ENCODE assay signal across 9 cellular contexts in the genomic region with DNA sequence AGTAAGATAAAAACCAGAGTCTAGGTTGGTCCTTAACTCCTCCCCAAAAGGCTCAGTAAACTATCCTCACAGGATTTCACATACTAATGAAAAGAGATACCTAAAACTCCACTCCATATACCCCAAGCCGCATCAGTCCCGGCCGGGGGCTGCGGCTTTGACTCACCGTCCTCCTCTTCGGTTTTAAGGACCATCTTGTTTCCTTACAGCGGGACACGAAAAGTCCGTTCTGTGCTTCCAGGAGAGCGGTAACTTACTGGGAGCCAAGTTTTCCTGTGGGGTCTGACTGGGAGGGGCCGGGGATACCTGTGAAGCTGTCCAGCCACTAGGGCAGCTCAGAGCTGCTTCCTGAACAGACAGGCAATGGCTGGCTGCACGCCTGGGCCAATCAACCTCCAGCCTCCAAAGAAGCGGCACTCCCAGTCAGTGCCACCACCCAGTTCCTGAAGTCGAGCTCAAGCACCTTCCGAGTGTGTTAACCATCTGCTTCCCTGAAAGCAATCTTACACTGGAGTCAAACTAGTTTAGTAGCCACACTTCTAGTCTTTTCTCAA. TPM values are rescaled to one million over a fixed set of nuclear protein-coding genes. Genes with fewer than 3 reads are reported as not detected.
DNase-seq lines count a peak whose midpoint lies in the region; ATAC-seq and FAIRE-seq lines count a peak whose summit lies in the region.
"Had no signal": no experiment of that assay in that cellular context is flagged by ENCODE, and none has a peak within 500 bp of the region (broad histone marks: within the 10 kb centered on the region; RNA-seq: fewer than 3 reads in every experiment).

No MANE protein-coding gene starts in this region.

- no peaks in the 10 kb centered on the region for H3K9me3 ChIP-seq in BLaER1

- no peak for FAIRE-seq in urothelium cell line (lab: Jason Lieb, UNC)
- FAIRE-seq: islet of Langerhans had no signal

- H3K36me3 ChIP-seq in BLaER1, result peaks cover 8% of the 10 kb centered on the region; the same call in 1 of the 2 replicates

- peak overlapping the region; percentile 98 for H3K4me2 ChIP-seq in BLaER1

- peak overlapping the region; percentile 73 for H3K4me3 ChIP-seq in BLaER1

- H3K4me3 Mint-ChIP-seq in activated naive CD8-positive, alpha-beta T cell treated with anti-CD3 and anti-CD28 coated beads, Interleukin-2, amount 50 U/mL, for 24 hours, result peak overlapping the region; percentile 91
- peak overlapping the region; percentile 94 to 97 (median 97) for H3K4me3 Mint-ChIP-seq in immature natural killer cell

- H3K27ac ChIP-seq in BLaER1, result peak overlapping the region; percentile 81

- DNase-seq in HT-29 (ENCODE audit: low spot score) (peak; percentile 92), SK-N-DZ (ENCODE audit: low spot score) (peak; percentile 55), immature natural killer cell (peak; percentile 69 to 73 (median 70)), urothelium cell line (ENCODE audit: low spot score) (no peak)
- DNase-seq in activated naive CD8-positive, alpha-beta T cell treated with anti-CD3 and anti-CD28 coated beads, Interleukin-2, amount 50 U/mL, for 24 hours, result peak; percentile 66
- peak; percentile 38 to 50 for DNase-seq in stimulated activated CD4-positive, alpha-beta T cell treated with anti-CD3 and anti-CD28 coated beads, Interleukin-4, amount 100 ng/mL, for 4 hours

- peaks cover 93% of the 10 kb centered on the region for H3K4me1 Mint-ChIP-seq in activated naive CD8-positive, alpha-beta T cell treated with anti-CD3 and anti-CD28 coated beads, Interleukin-2, amount 50 U/mL, for 24 hours
- H3K4me1 Mint-ChIP-seq in immature natural killer cell, result peaks cover 95 to 100% of the 10 kb centered on the region in 2 donors

- no peaks in the 10 kb centered on the region for H3K27me3 ChIP-seq in BLaER1

- ATAC-seq in GM19043 (IDR thresholded peaks at IDR 0.05; ENCODE audit: low read depth, unreplicated experiment), result peak; percentile 60
- peak; percentile 68 for ATAC-seq in activated naive CD8-positive, alpha-beta T cell treated with anti-CD3 and anti-CD28 coated beads, Interleukin-2, amount 50 U/mL, for 24 hours

- peaks cover 16% of the 10 kb centered on the region; the same call in 1 of the 2 replicates for H4K20me1 ChIP-seq in BLaER1

- H3K27ac Mint-ChIP-seq in activated naive CD8-positive, alpha-beta T cell treated with anti-CD3 and anti-CD28 coated beads, Interleukin-2, amount 50 U/mL, for 24 hours, result peak overlapping the region; percentile 95
- H3K27ac Mint-ChIP-seq in immature natural killer cell, result peak overlapping the region; percentile 91 to 99 (median 95)

- no peaks in the 10 kb centered on the region for H3K9me3 Mint-ChIP-seq in activated naive CD8-positive, alpha-beta T cell treated with anti-CD3 and anti-CD28 coated beads, Interleukin-2, amount 50 U/mL, for 24 hours
- H3K9me3 Mint-ChIP-seq in immature natural killer cell, result no peaks in the 10 kb centered on the region

- peaks cover 7% of the 10 kb centered on the region for H3K36me3 Mint-ChIP-seq in activated naive CD8-positive, alpha-beta T cell treated with anti-CD3 and anti-CD28 coated beads, Interleukin-2, amount 50 U/mL, for 24 hours (ENCODE audit: low read depth)
- H3K36me3 Mint-ChIP-seq in immature natural killer cell, result no peaks in the 10 kb centered on the region

- H3K9ac ChIP-seq in BLaER1, result peak overlapping the region; percentile 79

- peaks cover 94% of the 10 kb centered on the region for H3K4me1 ChIP-seq in BLaER1

- no peaks in the 10 kb centered on the region for H3K27me3 Mint-ChIP-seq in activated naive CD8-positive, alpha-beta T cell treated with anti-CD3 and anti-CD28 coated beads, Interleukin-2, amount 50 U/mL, for 24 hours
- peaks cover 4 to 27% (median 8%) of the 10 kb centered on the region in 3 donors for H3K27me3 Mint-ChIP-seq in immature natural killer cell (ENCODE audit: low read depth in 3 of 3)

RNA-seq across cellular contexts. Expression of a gene that starts 45.5 kb away (rescaled TPM):
- total RNA-seq in HT-29 (2014; rRNA removed; shearing (Covaris generic)), result 14.1 and 14.4 TPM in 2 replicates
- polyA plus RNA-seq in SK-N-DZ (2014; cell fraction: cytosol; rRNA removed), result 36.9 and 43.2 TPM in 2 replicates
- polyA plus RNA-seq in SK-N-DZ (2014; cell fraction: nucleus; rRNA removed), result 62.1 and 102 TPM in 2 replicates
- 100 to 1,000 TPM; 176 to 336 (median 233) TPM for polyA plus RNA-seq in immature natural killer cell
